ENCODE assay signal across 16 cellular contexts in the genomic region with DNA sequence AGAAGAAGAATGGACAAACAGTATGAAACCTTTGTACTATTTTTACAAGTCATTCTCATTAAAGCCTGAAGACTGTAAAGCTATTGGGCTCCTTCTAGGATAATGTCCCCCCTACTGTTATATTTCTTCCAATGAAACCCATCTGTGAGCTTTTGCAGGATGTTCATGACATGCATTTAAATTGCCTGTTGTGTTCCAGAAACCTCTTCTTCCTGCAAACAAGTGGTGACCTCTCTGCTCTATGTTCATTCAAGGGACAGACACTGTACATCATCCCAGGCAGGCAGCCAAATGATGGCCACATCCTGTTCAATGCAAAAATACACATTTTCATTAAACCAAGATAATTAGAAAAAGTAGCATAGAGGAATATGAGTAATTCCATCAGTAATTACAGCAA.
A peak's percentile ranks its signal among the peaks of the same experiment; 100 is the strongest.
DNase-seq lines count a peak whose midpoint lies in the region; ATAC-seq and TF ChIP-seq lines count a peak whose summit lies in the region.
"Had no signal": no experiment of that assay in that cellular context is flagged by ENCODE, and none has a peak within 500 bp of the region (broad histone marks: within the 10 kb centered on the region; RNA-seq: fewer than 3 reads in every experiment).

No MANE protein-coding gene starts in this region.

- no peak for ATAC-seq in GM18867 (IDR thresholded peaks at IDR 0.05; ENCODE audit: unreplicated experiment)
- ATAC-seq: GM12878 had no signal

- no peak overlapping the region for H3K14ac ChIP-seq in neuronal stem cell (ENCODE audit: low read length)

- H3K79me1 ChIP-seq in neuronal stem cell (ENCODE audit: low read depth, low read length), result no peaks in the 10 kb centered on the region

- H3K4me2 ChIP-seq in neuronal stem cell (ENCODE audit: insufficient read depth, low read length, poor library complexity, severe bottlenecking), result no peak overlapping the region

- H3K9ac ChIP-seq in neuronal stem cell (ENCODE audit: low read depth, low read length, poor library complexity), result no peak overlapping the region

- H2AK5ac ChIP-seq in neuronal stem cell (ENCODE audit: low read depth, low read length), result no peak overlapping the region

- no peak overlapping the region for H2BK12ac ChIP-seq in neuronal stem cell (ENCODE audit: low read length)

- H3K23ac ChIP-seq in neuronal stem cell (ENCODE audit: low read depth, low read length, poor library complexity), result no peak overlapping the region

- H3K27ac ChIP-seq in neuronal stem cell (replicated peaks; ENCODE audit: low read length), result no peak overlapping the region

- no peak overlapping the region for H2BK120ac ChIP-seq in neuronal stem cell (ENCODE audit: low read depth, low read length)

- H3K18ac ChIP-seq in neuronal stem cell (ENCODE audit: low read length), result no peak overlapping the region

- no peaks in the 10 kb centered on the region for H3K9me3 ChIP-seq in neuronal stem cell (replicated peaks in 1 of 2; ENCODE audit: control insufficient read depth in 2 of 2, insufficient read depth in 1 of 2, low read depth in 1 of 2, low read length in 2 of 2)

- no peaks in the 10 kb centered on the region for H3K27me3 ChIP-seq in neuronal stem cell (ENCODE audit: control insufficient read depth in 3 of 3, insufficient read depth in 3 of 3, low read depth in 1 of 3, low read length in 3 of 3)

- in situ Hi-C loops in astrocyte of the spinal cord (cut with HindIII; ENCODE audit: low sequenced_read_pairs), result no loop called here

- no peaks in the 10 kb centered on the region for H3K36me3 ChIP-seq in neuronal stem cell (replicated peaks in 1 of 2; ENCODE audit: control insufficient read depth in 2 of 2, insufficient read depth in 2 of 2, low read length in 2 of 2)

- H3K4ac ChIP-seq in neuronal stem cell (ENCODE audit: low read length), result no peak overlapping the region

- H3K4me3 ChIP-seq in astrocyte of the spinal cord (ENCODE audit: low read depth, low read length), result no peak overlapping the region
- no peak overlapping the region for H3K4me3 ChIP-seq in neuronal stem cell (ENCODE audit: low read length in 2 of 2)
- H3K4me3 ChIP-seq: GM12878 had no signal

- no peak for TF ChIP-seq CTCF in astrocyte of the spinal cord (IDR thresholded peaks at IDR 0.05; ENCODE audit: low read depth, low read length)

- peak overlapping the region; percentile 65 for H2AFZ ChIP-seq in neuronal stem cell (ENCODE audit: low read length)

- DNase-seq in NCI-H2029 (lab: John Stamatoyannopoulos, UW) (peak; percentile 4), NCI-H2029 treated with DMSO at 0.1 percent for 48 hours (lab: John Stamatoyannopoulos, UW) (no peak), NCI-H2227 (lab: John Stamatoyannopoulos, UW; ENCODE audit: unreplicated experiment) (peak; percentile 70), astrocyte of the spinal cord (ENCODE audit: low read depth, low spot score) (peak; percentile 17), neuronal stem cell (ENCODE audit: low spot score) (no peak), ecto neural progenitor cell (ENCODE audit: low spot score) (no peak)
- no peak for DNase-seq in activated T-cell treated with anti-CD3 and anti-CD28 coated beads, Interleukin-2, amount 50 U/mL, for 1 hour
- DNase-seq: 8988T, C1 segment of cervical spinal cord, HCEC 1CT, IMR-90, Kasumi-1, NCI-H1436 treated with DMSO at 0.1 percent for 48 hours, NCI-H446 treated with DMSO at 0.1 percent for 48 hours had no signal

- peaks cover 0 to 12% of the 10 kb centered on the region in 2 donors for H3K4me1 ChIP-seq in neuronal stem cell (ENCODE audit: control insufficient read depth in 2 of 2, insufficient read depth in 1 of 2, low read depth in 1 of 2, low read length in 2 of 2)

- H4K91ac ChIP-seq in neuronal stem cell (ENCODE audit: low read depth, low read length, poor library complexity), result no peak overlapping the region

- H2BK5ac ChIP-seq in neuronal stem cell (ENCODE audit: low read length), result no peak overlapping the region

- no peak overlapping the region for H2BK15ac ChIP-seq in neuronal stem cell (ENCODE audit: low read length)

- H4K8ac ChIP-seq in neuronal stem cell (ENCODE audit: low read depth, low read length), result no peak overlapping the region

Comparison
In these comparisons a context has a peak if more than half of its experiments do, and no peak if none do; other contexts are left out.
1. DNase-seq: peak in NCI-H2029 (single experiment), NCI-H2227 (single experiment) and astrocyte of the spinal cord (single experiment); none in NCI-H2029 treated with DMSO at 0.1 percent for 48 hours (single experiment), neuronal stem cell (single experiment), ecto neural progenitor cell (single experiment) and activated T-cell treated with anti-CD3 and anti-CD28 coated beads, Interleukin-2, amount 50 U/mL, for 1 hour (single experiment).